ENCODE assay signal across 8 cellular contexts in genomic region chr6:163405412-163406309, GRCh38. TPM values are rescaled to one million over a fixed set of nuclear protein-coding genes. Genes with fewer than 3 reads are reported as not detected.
DNase-seq lines count a peak whose midpoint lies in the region; ATAC-seq and TF ChIP-seq lines count a peak whose summit lies in the region.

No MANE protein-coding gene starts in this region.

- H3F3A ChIP-seq in PC-3 (ENCODE audit: low read length, unreplicated experiment), result no peaks in the 10 kb centered on the region

- WGBS in lung, 2 donors, result 25% methylated on average over 18 of the region's 18 CpGs

- H3K79me2 ChIP-seq in PC-3 (ENCODE audit: low read length), result no peaks in the 10 kb centered on the region

- H3K4me3 ChIP-seq in PC-3 (ENCODE audit: low read length), result peak overlapping the region; percentile 42; the same call in 1 of the 2 replicates
- H3K4me3 ChIP-seq in lung, result no peak overlapping the region
- peak overlapping the region; percentile 61 for H3K4me3 ChIP-seq in thoracic aorta

- TF ChIP-seq CTCF in PC-3 (conservative IDR thresholded peaks at IDR 0.05; ENCODE audit: low read depth, low read length) (no peak), lung (IDR thresholded peaks at IDR 0.05; ENCODE audit: control extremely low read depth, extremely low read depth) (no peak), thoracic aorta (IDR thresholded peaks at IDR 0.05) (no peak)

- H2AFZ ChIP-seq in PC-3 (ENCODE audit: low read length), result peak overlapping the region; percentile 67

- POLR2A ChIA-PET in PC-3 (lab: Charles Lee; ENCODE audit: unreplicated experiment), result no interaction called here

- DNase-seq in PC-3 (no peak), caudate nucleus (lab: John Stamatoyannopoulos, UW) (peak in 53 of 61 donors; percentile 23 to 85 (median 63)), lung (ENCODE audit: low spot score) (peak; percentile 66), thoracic aorta (ENCODE audit: low spot score) (no peak), T-helper 9 cell (no peak), SHP77 treated with DMSO at 0.1 percent for 48 hours (lab: John Stamatoyannopoulos, UW) (no peak)

- no peaks in the 10 kb centered on the region for H4K20me1 ChIP-seq in PC-3 (ENCODE audit: low read length)

- CTCF ChIA-PET in PC-3 (lab: Charles Lee), result interaction anchor here (0.6 kb wide), 1 partner anchor 96 kb away, joined by 4 read pairs; no protein-coding TSS in a partner anchor

- H3K9me2 ChIP-seq in PC-3 (replicated peaks; ENCODE audit: low read length), result no peaks in the 10 kb centered on the region

- peak; percentile 64 for ATAC-seq in GM18520 (IDR thresholded peaks at IDR 0.05; ENCODE audit: unreplicated experiment)
- peak; percentile 90 for ATAC-seq in HG02642 (IDR thresholded peaks at IDR 0.05; ENCODE audit: poor library complexity, unreplicated experiment)
- peak; percentile 69 for ATAC-seq in PC-3
- peak; percentile 82 for ATAC-seq in lung (ENCODE audit: insufficient read depth, low FRiP score)
- ATAC-seq in thoracic aorta (ENCODE audit: insufficient number of reproducible peaks, low FRiP score, low read depth), result peak; percentile 30

- H3K27me3 ChIP-seq in PC-3 (ENCODE audit: low read length) (no peaks in the 10 kb centered on the region), lung (ENCODE audit: control insufficient read depth, insufficient read depth) (no peaks in the 10 kb centered on the region), thoracic aorta (replicated peaks; ENCODE audit: insufficient read depth) (no peaks in the 10 kb centered on the region)

- peak overlapping the region; percentile 56 for H3K4me2 ChIP-seq in PC-3 (ENCODE audit: low read length)

- H3K9me3 ChIP-seq in PC-3 (ENCODE audit: low read length) (no peaks in the 10 kb centered on the region), lung (ENCODE audit: control insufficient read depth in 2 of 2, insufficient read depth in 1 of 2, low read length in 1 of 2) (no peaks in the 10 kb centered on the region), thoracic aorta (no peaks in the 10 kb centered on the region)

- H3K9ac ChIP-seq in PC-3 (ENCODE audit: low read length), result no peak overlapping the region

- BruUV-seq in PC-3 (replicated peaks; lab: Mats Ljungman, UMichigan), result no TSS peak

- H3K4me1 ChIP-seq in PC-3 (ENCODE audit: insufficient read depth, low read length), result no peaks in the 10 kb centered on the region
- H3K4me1 ChIP-seq in lung (ENCODE audit: control insufficient read depth in 2 of 2, insufficient read depth in 2 of 2, low read length in 2 of 2), result peaks cover 0 to 8% of the 10 kb centered on the region in 2 donors
- peaks cover 12 to 18% of the 10 kb centered on the region in 2 donors for H3K4me1 ChIP-seq in thoracic aorta (ENCODE audit: control insufficient read depth in 1 of 2, low read depth in 2 of 2)

- H3K27ac ChIP-seq in PC-3 (ENCODE audit: low read length), result no peak overlapping the region
- peak overlapping the region; percentile 96 for H3K27ac ChIP-seq in caudate nucleus (ENCODE audit: low read depth, low read length)
- peak overlapping the region; percentile 60 to 95 for H3K27ac ChIP-seq in lung (ENCODE audit: low read depth in 1 of 2, low read length in 1 of 2)
- H3K27ac ChIP-seq in thoracic aorta, result peak overlapping the region; percentile 61 to 76

- H3K36me3 ChIP-seq in PC-3 (ENCODE audit: low read depth, low read length) (no peaks in the 10 kb centered on the region), lung (ENCODE audit: control insufficient read depth in 2 of 2, insufficient read depth in 2 of 2, low read length in 2 of 2) (no peaks in the 10 kb centered on the region), thoracic aorta (no peaks in the 10 kb centered on the region)

- intact Hi-C loops in PC-3 (cut with micrococcal nuclease), result loop anchor here (5.0 kb wide), 1 partner anchor 48 kb away; no protein-coding TSS in a partner anchor

RNA-seq across cellular contexts. Expression of gene QKI, which starts 8.9 kb away (rescaled TPM):
- total RNA-seq in PC-3 (2014; rRNA removed) (64.3 and 87.7 TPM in 2 replicates), lung (100 to 1,000 TPM; 136 to 228 TPM), thoracic aorta (100 to 1,000 TPM; 127 to 192 TPM)
- polyA plus RNA-seq in lung, result 10 to 100 TPM; 20.6 to 91.1 TPM

Comparison
In these comparisons a context has a peak if more than half of its experiments do, and no peak if none do; other contexts are left out.
1. ATAC-seq: peak in every context shown above with its lines; median percentile 90 in HG02642; 82 in lung; 69 in PC-3; 64 in GM18520; 30 in thoracic aorta.
2. DNase-seq: peak in caudate nucleus (53 of 61) and lung (single experiment); none in PC-3 (single experiment), thoracic aorta (single experiment), T-helper 9 cell (single experiment) and SHP77 treated with DMSO at 0.1 percent for 48 hours (single experiment).